17 cellular contexts compared by ENCODE assay signal in genomic region chr21:39611547-39612190, GRCh38. TPM values are rescaled to one million over a fixed set of nuclear protein-coding genes. Genes with fewer than 3 reads are reported as not detected.
DNase-seq lines count a peak whose midpoint lies in the region; ATAC-seq, FAIRE-seq and TF ChIP-seq lines count a peak whose summit lies in the region.
"Had no signal": no experiment of that assay in that cellular context is flagged by ENCODE, and none has a peak within 500 bp of the region (broad histone marks: within the 10 kb centered on the region; RNA-seq: fewer than 3 reads in every experiment).

No MANE protein-coding gene starts in this region.

- H3K27me3 Mint-ChIP-seq in mesothelial cell of epicardium (ENCODE audit: low read depth) (no peaks in the 10 kb centered on the region), type B pancreatic cell (peaks cover 24% of the 10 kb centered on the region)

- no peak for FAIRE-seq in urothelium cell line (lab: Jason Lieb, UNC)
- FAIRE-seq: islet of Langerhans had no signal

- peak overlapping the region; percentile 78 for H3K4me3 Mint-ChIP-seq in mesothelial cell of epicardium
- H3K4me3 Mint-ChIP-seq in type B pancreatic cell = peak overlapping the region; percentile 85
- H3K4me3 Mint-ChIP-seq: activated T-cell treated with anti-CD3 and anti-CD28 coated beads, Interleukin-2, amount 50 U/mL, for 4 hours; stimulated activated naive CD8-positive, alpha-beta T cell treated with anti-CD3 and anti-CD28 coated beads, Interleukin-15, Interleukin-2, amounts not matched to agents 100 ng/mL and 50 ng/mL, for 24 hours; T-helper 2 cell treated with Interferon-gamma antibody and Interleukin-4, amounts not matched to agents 5 μg/mL and 100 μg/mL, for 36 hours had no signal

- no peaks in the 10 kb centered on the region for H3K9me3 ChIP-seq in ectodermal cell (ENCODE audit: control insufficient read depth, low read length)

- H3K4me1 Mint-ChIP-seq in mesothelial cell of epicardium = peaks cover 34% of the 10 kb centered on the region
- peaks cover 29% of the 10 kb centered on the region for H3K4me1 Mint-ChIP-seq in type B pancreatic cell (ENCODE audit: unreplicated experiment)

- H3K27ac ChIP-seq in ectodermal cell (ENCODE audit: insufficient read depth, low read depth, low read length, poor library complexity, severe bottlenecking) = no peak overlapping the region

- no peak for ATAC-seq in HG03139 (IDR thresholded peaks at IDR 0.05; ENCODE audit: unreplicated experiment)
- no peak for ATAC-seq in stimulated activated naive CD8-positive, alpha-beta T cell treated with anti-CD3 and anti-CD28 coated beads, Interleukin-15, Interleukin-2, amounts not matched to agents 100 U/mL and 50 U/mL, for 24 hours
- ATAC-seq: activated T-cell treated with anti-CD3 and anti-CD28 coated beads, Interleukin-2, amount 50 U/mL, for 4 hours had no signal

- peaks cover 24% of the 10 kb centered on the region for H3K4me1 ChIP-seq in ectodermal cell (ENCODE audit: control insufficient read depth, insufficient read depth, low read length)

- H3K27me3 ChIP-seq in ectodermal cell (ENCODE audit: control insufficient read depth, insufficient read depth, low read length, poor library complexity, severe bottlenecking) = peaks cover 15% of the 10 kb centered on the region

- H3K36me3 ChIP-seq in ectodermal cell (ENCODE audit: control insufficient read depth, insufficient read depth, low read length) = no peaks in the 10 kb centered on the region

- no peak for TF ChIP-seq CTCF in mesothelial cell of epicardium (IDR thresholded peaks at IDR 0.05; ENCODE audit: unreplicated experiment)
- TF ChIP-seq CTCF in type B pancreatic cell (conservative IDR thresholded peaks at IDR 0.05) = no peak

- DNase-seq in NCI-H345 treated with DMSO at 0.1 percent for 48 hours (lab: John Stamatoyannopoulos, UW; ENCODE audit: unreplicated experiment) = peak; percentile 73
- no peak for DNase-seq in mesothelial cell of epicardium (ENCODE audit: low spot score in 2 of 2, unreplicated experiment in 2 of 2)
- no peak for DNase-seq in type B pancreatic cell (ENCODE audit: extremely low spot score, unreplicated experiment)
- DNase-seq in urothelium cell line (ENCODE audit: low spot score) = no peak
- DNase-seq in stimulated activated naive CD8-positive, alpha-beta T cell treated with anti-CD3 and anti-CD28 coated beads, Interleukin-15, Interleukin-2, amounts not matched to agents 100 U/mL and 50 U/mL, for 24 hours = no peak
- DNase-seq: activated CD4-positive, alpha-beta T cell treated with anti-CD3 and anti-CD28 coated beads, Interleukin-2, amount 50 U/mL, for 1 hour; activated T-cell treated with anti-CD3 and anti-CD28 coated beads, Interleukin-2, amount 50 U/mL, for 4 hours; CD8-positive, alpha-beta memory T cell; effector CD4-positive, alpha-beta T cell; NCI-H2029 treated with DMSO at 0.1 percent for 48 hours; NCI-H82 had no signal

- 34 to 38% methylated on average over 19 of the region's 19 CpGs for whole genome bisulfite sequencing in ectodermal cell, 2 experiments

- H3K27ac Mint-ChIP-seq in mesothelial cell of epicardium = peak overlapping the region; percentile 67
- peak overlapping the region; percentile 80 for H3K27ac Mint-ChIP-seq in type B pancreatic cell
- H3K27ac Mint-ChIP-seq: CD8-positive, alpha-beta memory T cell; stimulated activated naive CD8-positive, alpha-beta T cell treated with anti-CD3 and anti-CD28 coated beads, Interleukin-15, Interleukin-2, amounts not matched to agents 100 ng/mL and 50 ng/mL, for 24 hours; T-helper 2 cell treated with Interferon-gamma antibody and Interleukin-4, amounts not matched to agents 5 μg/mL and 100 μg/mL, for 36 hours had no signal

- H3K36me3 Mint-ChIP-seq in mesothelial cell of epicardium (peaks cover 4% of the 10 kb centered on the region), type B pancreatic cell (peaks cover 11% of the 10 kb centered on the region)

- H3K4me3 ChIP-seq in ectodermal cell (ENCODE audit: insufficient read depth, low read depth, low read length) = peak overlapping the region; percentile 50

- H3K9me3 Mint-ChIP-seq in mesothelial cell of epicardium (no peaks in the 10 kb centered on the region), type B pancreatic cell (peaks cover 4% of the 10 kb centered on the region)
- H3K9me3 Mint-ChIP-seq: activated T-cell treated with anti-CD3 and anti-CD28 coated beads, Interleukin-2, amount 50 U/mL, for 4 hours; stimulated activated naive CD8-positive, alpha-beta T cell treated with anti-CD3 and anti-CD28 coated beads, Interleukin-15, Interleukin-2, amounts not matched to agents 100 ng/mL and 50 ng/mL, for 24 hours; T-helper 2 cell treated with Interferon-gamma antibody and Interleukin-4, amounts not matched to agents 5 μg/mL and 100 μg/mL, for 36 hours had no signal

RNA-seq across cellular contexts. Expression of gene B3GALT5, which starts 1.1 kb away (rescaled TPM):
- polyA plus RNA-seq in ectodermal cell (2013, experiment 1 of 4) = 2.1 TPM
- 2.4 TPM for polyA plus RNA-seq in ectodermal cell (2013, experiment 2 of 4)
- 1.3 TPM for polyA plus RNA-seq in ectodermal cell (2013, experiment 3 of 4)
- polyA plus RNA-seq in ectodermal cell (2013, experiment 4 of 4) = 1.4 TPM
- 6.4 to 6.9 TPM (median 6.8 TPM) in 3 replicates for total RNA-seq in mesothelial cell of epicardium
- 14.2 and 27.5 TPM in 2 replicates for total RNA-seq in type B pancreatic cell (ENCODE audit: low replicate concordance)
- total RNA-seq: CD8-positive, alpha-beta memory T cell; fibroblast of villous mesenchyme had no signal
- polyA plus RNA-seq: CD8-positive, alpha-beta memory T cell had no signal
